In genomic region chr1:19682901-19683300, GRCh38 we compare ENCODE assay signal across 37 cellular contexts. TPM values are rescaled to one million over a fixed set of nuclear protein-coding genes. Genes with fewer than 3 reads are reported as not detected.
"Had no signal": no experiment of that assay in that cellular context is flagged by ENCODE, and none has a peak within 500 bp of the region (broad histone marks: within the 10 kb centered on the region; RNA-seq: fewer than 3 reads in every experiment).

No MANE protein-coding gene starts in this region.

- ATAC-seq: activated CD8-positive, alpha-beta T cell treated with anti-CD3 and anti-CD28 coated beads for 36 hours; activated naive CD4-positive, alpha-beta T cell treated with anti-CD3 and anti-CD28 coated beads, Interleukin-2, amount 50 U/mL, for 72 hours; activated naive CD8-positive, alpha-beta T cell treated with anti-CD3 and anti-CD28 coated beads, Interleukin-2, amount 50 U/mL, for 24 hours; activated T-cell treated with anti-CD3 and anti-CD28 coated beads, Interleukin-2, amount 50 U/mL, for 4 hours; activated T-cell treated with anti-CD3 and anti-CD28 coated beads, Interleukin-2, amount 50 U/mL, for 72 hours; activated T-helper 17 cell treated with anti-CD3 and anti-CD28 coated beads, Interleukin-2, amount 50 U/mL, for 72 hours had no signal

- H3K27me3 ChIP-seq: ascending aorta, cardiac muscle cell had no signal

- H3K9me3 Mint-ChIP-seq: activated B cell treated with CpG ODN at 0.5 μM for 24 hours; activated naive CD4-positive, alpha-beta T cell treated with anti-CD3 and anti-CD28 coated beads, Interleukin-2, amount 50 U/mL, for 72 hours; activated naive CD8-positive, alpha-beta T cell treated with anti-CD3 and anti-CD28 coated beads, Interleukin-2, amount 10 ng/mL, durations not matched to agents 7 days and 5 days; activated naive CD8-positive, alpha-beta T cell treated with anti-CD3 and anti-CD28 coated beads, Interleukin-2, amount 50 U/mL, for 24 hours; activated T-cell treated with anti-CD3 and anti-CD28 coated beads, Interleukin-2, amount 50 U/mL, for 4 hours; activated T-helper 1 cell treated with anti-CD3 and anti-CD28 coated beads, Interleukin-12 subunit alpha, Interleukin-12 subunit beta, Interleukin-2, Interleukin-4 antibody, amounts not matched to agents 30 ng/mL and 10 ng/mL and 1 ng/mL, durations not matched to agents 14 hours and 24 hours and 36 hours; activated T-helper 17 cell treated with anti-CD3 and anti-CD28 coated beads, Interleukin-2, amount 50 U/mL, for 72 hours; T-helper 2 cell treated with Interferon-gamma antibody and Interleukin-4, amounts not matched to agents 5 μg/mL and 100 μg/mL, for 36 hours had no signal

- H3K27ac ChIP-seq: ascending aorta, cardiac muscle cell, VCaP had no signal

- H3K27me3 Mint-ChIP-seq: activated B cell treated with CpG ODN at 0.5 μM for 24 hours; activated CD4-positive, alpha-beta memory T cell treated with anti-CD3 and anti-CD28 coated beads for 36 hours; activated CD4-positive, alpha-beta T cell treated with anti-CD3 and anti-CD28 coated beads, Interleukin-2, amount 10 ng/mL, durations not matched to agents 24 days and 14 days; activated CD8-positive, alpha-beta T cell treated with anti-CD3 and anti-CD28 coated beads for 36 hours; activated naive CD8-positive, alpha-beta T cell treated with anti-CD3 and anti-CD28 coated beads, Interleukin-2, amount 10 ng/mL, durations not matched to agents 7 days and 5 days; activated naive CD8-positive, alpha-beta T cell treated with anti-CD3 and anti-CD28 coated beads, Interleukin-2, amount 50 U/mL, for 24 hours; activated T-helper 17 cell treated with anti-CD3 and anti-CD28 coated beads, Interleukin-2, amount 50 U/mL, for 72 hours had no signal

- DNase-seq: activated B cell treated with CpG ODN at 0.5 μM for 24 hours; activated CD4-positive, alpha-beta memory T cell treated with anti-CD3 and anti-CD28 coated beads for 36 hours; activated CD4-positive, alpha-beta T cell treated with anti-CD3 and anti-CD28 coated beads for 4 hours; activated CD4-positive, alpha-beta T cell treated with anti-CD3 and anti-CD28 coated beads, Interleukin-2, amount 10 ng/mL, durations not matched to agents 24 days and 14 days; activated CD4-positive, alpha-beta T cell treated with anti-CD3 and anti-CD28 coated beads, Interleukin-2, amount 50 U/mL, for 1 hour; activated CD4-positive, alpha-beta T cell treated with anti-CD3 and anti-CD28 coated beads, Interleukin-2, amount 50 U/mL, for 4 hours; activated CD4-positive, CD25-positive, alpha-beta regulatory T cell treated with anti-CD3 and anti-CD28 coated beads, Interleukin-2, amount 50 U/mL, for 72 hours; activated CD8-positive, alpha-beta memory T cell treated with anti-CD3 and anti-CD28 coated beads, Interleukin-2, amount 50 U/mL, for 4 hours; activated CD8-positive, alpha-beta T cell treated with anti-CD3 and anti-CD28 coated beads for 36 hours; activated effector memory CD4-positive, alpha-beta T cell treated with anti-CD3 and anti-CD28 coated beads, Interleukin-2, amount 50 U/mL, for 16 hours; activated gamma-delta T cell treated with Interleukin-2 at 50 U/mL for 16 hours; activated naive CD4-positive, alpha-beta T cell; activated naive CD4-positive, alpha-beta T cell treated with anti-CD3 and anti-CD28 coated beads for 36 hours; activated naive CD4-positive, alpha-beta T cell treated with anti-CD3 and anti-CD28 coated beads, Interleukin-2, amount 50 U/mL, for 16 hours; activated naive CD8-positive, alpha-beta T cell treated with anti-CD3 and anti-CD28 coated beads, Interleukin-2, amount 10 ng/mL, durations not matched to agents 7 days and 5 days; activated naive CD8-positive, alpha-beta T cell treated with anti-CD3 and anti-CD28 coated beads, Interleukin-2, amount 50 U/mL, for 24 hours; activated T-cell treated with anti-CD3 and anti-CD28 coated beads for 4 hours; activated T-cell treated with anti-CD3 and anti-CD28 coated beads, Interleukin-2, amount 50 U/mL, for 1 hour; activated T-cell treated with anti-CD3 and anti-CD28 coated beads, Interleukin-2, amount 50 U/mL, for 4 hours; activated T-cell treated with anti-CD3 and anti-CD28 coated beads, Interleukin-2, amount 50 U/mL, for 72 hours; amygdala; central memory CD4-positive, alpha-beta T cell; T-helper 1 cell; T-helper 2 cell; T-helper 9 cell had no signal

- H3K27ac Mint-ChIP-seq: activated B cell treated with CpG ODN at 0.5 μM for 24 hours; activated CD4-positive, alpha-beta memory T cell treated with anti-CD3 and anti-CD28 coated beads for 36 hours; activated CD4-positive, alpha-beta T cell treated with anti-CD3 and anti-CD28 coated beads, Interleukin-2, amount 10 ng/mL, durations not matched to agents 24 days and 14 days; activated CD8-positive, alpha-beta T cell treated with anti-CD3 and anti-CD28 coated beads for 36 hours; activated naive CD4-positive, alpha-beta T cell treated with anti-CD3 and anti-CD28 coated beads for 36 hours; activated naive CD4-positive, alpha-beta T cell treated with anti-CD3 and anti-CD28 coated beads, Interleukin-2, amount 50 U/mL, for 72 hours; activated naive CD8-positive, alpha-beta T cell treated with anti-CD3 and anti-CD28 coated beads, Interleukin-2, amount 10 ng/mL, durations not matched to agents 7 days and 5 days; activated naive CD8-positive, alpha-beta T cell treated with anti-CD3 and anti-CD28 coated beads, Interleukin-2, amount 50 U/mL, for 24 hours; activated T-cell treated with anti-CD3 and anti-CD28 coated beads, Interleukin-2, amount 50 U/mL, for 72 hours; activated T-helper 1 cell treated with anti-CD3 and anti-CD28 coated beads, Interleukin-12 subunit alpha, Interleukin-12 subunit beta, Interleukin-2, Interleukin-4 antibody, amounts not matched to agents 30 ng/mL and 10 ng/mL and 1 ng/mL, durations not matched to agents 14 hours and 24 hours and 36 hours; activated T-helper 17 cell treated with anti-CD3 and anti-CD28 coated beads, Interleukin-2, amount 50 U/mL, for 72 hours; T-helper 1 cell treated with Interleukin-12 subunit alpha and Interleukin-12 subunit beta and Interleukin-4 antibody, amounts not matched to agents 30 μg/mL and 1 μg/mL, for 36 hours; T-helper 2 cell treated with Interferon-gamma antibody and Interleukin-4, amounts not matched to agents 5 μg/mL and 100 μg/mL, for 36 hours had no signal

- H3K36me3 Mint-ChIP-seq: brain had no signal

- H3K9me3 ChIP-seq: ascending aorta had no signal

- H3K4me3 ChIP-seq: ascending aorta, cardiac muscle cell had no signal

- H3K4me3 Mint-ChIP-seq: activated B cell treated with CpG ODN at 0.5 μM for 24 hours; activated CD4-positive, alpha-beta memory T cell treated with anti-CD3 and anti-CD28 coated beads for 36 hours; activated CD4-positive, alpha-beta T cell treated with anti-CD3 and anti-CD28 coated beads, Interleukin-2, amount 10 ng/mL, durations not matched to agents 24 days and 14 days; activated CD8-positive, alpha-beta T cell treated with anti-CD3 and anti-CD28 coated beads for 36 hours; activated naive CD4-positive, alpha-beta T cell treated with anti-CD3 and anti-CD28 coated beads for 36 hours; activated naive CD8-positive, alpha-beta T cell treated with anti-CD3 and anti-CD28 coated beads, Interleukin-2, amount 10 ng/mL, durations not matched to agents 7 days and 5 days; activated naive CD8-positive, alpha-beta T cell treated with anti-CD3 and anti-CD28 coated beads, Interleukin-2, amount 50 U/mL, for 24 hours; activated T-cell treated with anti-CD3 and anti-CD28 coated beads, Interleukin-2, amount 50 U/mL, for 4 hours; activated T-cell treated with anti-CD3 and anti-CD28 coated beads, Interleukin-2, amount 50 U/mL, for 72 hours; activated T-helper 1 cell treated with anti-CD3 and anti-CD28 coated beads, Interleukin-12 subunit alpha, Interleukin-12 subunit beta, Interleukin-2, Interleukin-4 antibody, amounts not matched to agents 30 ng/mL and 10 ng/mL and 1 ng/mL, durations not matched to agents 14 hours and 24 hours and 36 hours; activated T-helper 17 cell treated with anti-CD3 and anti-CD28 coated beads, Interleukin-2, amount 50 U/mL, for 72 hours; brain; T-helper 1 cell treated with Interleukin-12 subunit alpha and Interleukin-12 subunit beta and Interleukin-4 antibody, amounts not matched to agents 30 μg/mL and 1 μg/mL, for 36 hours; T-helper 2 cell treated with Interferon-gamma antibody and Interleukin-4, amounts not matched to agents 5 μg/mL and 100 μg/mL, for 36 hours had no signal

- H3K4me1 ChIP-seq: ascending aorta had no signal

- H3K4me1 Mint-ChIP-seq: activated B cell treated with CpG ODN at 0.5 μM for 24 hours; activated CD4-positive, alpha-beta T cell treated with anti-CD3 and anti-CD28 coated beads, Interleukin-2, amount 10 ng/mL, durations not matched to agents 24 days and 14 days; activated T-helper 17 cell treated with anti-CD3 and anti-CD28 coated beads, Interleukin-2, amount 50 U/mL, for 72 hours had no signal

RNA-seq across cellular contexts. Expression of gene HTR6, which starts 18.2 kb away (rescaled TPM):
- total RNA-seq: activated B cell treated with CpG ODN at 0.5 μM for 24 hours; activated CD4-positive, alpha-beta T cell treated with anti-CD3 and anti-CD28 coated beads, Interleukin-2, amount 10 ng/mL, durations not matched to agents 24 days and 14 days; activated CD8-positive, alpha-beta memory T cell treated with anti-CD3 and anti-CD28 coated beads for 36 hours; activated CD8-positive, alpha-beta T cell treated with anti-CD3 and anti-CD28 coated beads for 36 hours; activated T-helper 1 cell treated with anti-CD3 and anti-CD28 coated beads, Interleukin-12 subunit alpha, Interleukin-12 subunit beta, Interleukin-2, Interleukin-4 antibody, amounts not matched to agents 30 ng/mL and 10 ng/mL and 1 ng/mL, durations not matched to agents 14 hours and 24 hours and 36 hours; ascending aorta; bronchial epithelial cell; cardiac muscle cell had no signal
- polyA plus RNA-seq: adipose tissue, cardiac muscle cell had no signal
